In genomic region chr15:80175436-80175835, GRCh38 we compare ENCODE assay signal across 20 cellular contexts. TPM values are rescaled to one million over a fixed set of nuclear protein-coding genes. Genes with fewer than 3 reads are reported as not detected.
DNase-seq lines count a peak whose midpoint lies in the region; ATAC-seq and TF ChIP-seq lines count a peak whose summit lies in the region.
"Had no signal": no experiment of that assay in that cellular context is flagged by ENCODE, and none has a peak within 500 bp of the region (broad histone marks: within the 10 kb centered on the region; RNA-seq: fewer than 3 reads in every experiment).

No MANE protein-coding gene starts in this region.

- no peaks in the 10 kb centered on the region; the same call in 1 of the 2 replicates for H3K27me3 Mint-ChIP-seq in HFFc6 (ENCODE audit: insufficient read depth)
- H3K27me3 Mint-ChIP-seq: CD4-positive, alpha-beta T cell had no signal

- H4K8ac ChIP-seq in mesenchymal stem cell (ENCODE audit: low read length): no peak overlapping the region

- no peak overlapping the region for H3K18ac ChIP-seq in mesenchymal stem cell (ENCODE audit: low read depth in 1 of 2, low read length in 2 of 2)

- no peak overlapping the region for H3K4me3 Mint-ChIP-seq in HFFc6
- H3K4me3 Mint-ChIP-seq: CD4-positive, alpha-beta T cell had no signal

- no peak overlapping the region for H2BK5ac ChIP-seq in mesenchymal stem cell (ENCODE audit: low read depth, low read length, poor library complexity, severe bottlenecking)

- no peak overlapping the region for H4K91ac ChIP-seq in mesenchymal stem cell (ENCODE audit: low read length)

- peaks cover 5 to 17% of the 10 kb centered on the region in 2 donors for H3K36me3 ChIP-seq in ascending aorta
- peaks cover 46 to 67% of the 10 kb centered on the region in 2 experiments for H3K36me3 ChIP-seq in mesenchymal stem cell (ENCODE audit: control insufficient read depth in 1 of 2, insufficient read depth in 2 of 2, low read depth in 1 of 2, low read length in 2 of 2)
- no peaks in the 10 kb centered on the region for H3K36me3 ChIP-seq in thoracic aorta
- H3K36me3 ChIP-seq in MG63: peaks cover 64% of the 10 kb centered on the region

- H3K27ac Mint-ChIP-seq in HFFc6: peak overlapping the region; percentile 29; the same call in 1 of the 2 replicates
- H3K27ac Mint-ChIP-seq: CD4-positive, alpha-beta T cell had no signal

- no peak overlapping the region for H2BK12ac ChIP-seq in mesenchymal stem cell (ENCODE audit: low read length in 2 of 2)

- no peak overlapping the region for H3K4me2 ChIP-seq in mesenchymal stem cell (ENCODE audit: low read length, poor library complexity, severe bottlenecking)
- H3K4me2 ChIP-seq: A549; BLaER1 treated with 17β-estradiol and CSF1 and Interleukin-3, amounts not matched to agents 10 nM and 100 nM had no signal

- no peak overlapping the region for H3K23ac ChIP-seq in mesenchymal stem cell (ENCODE audit: low read length in 2 of 2)

- H2BK15ac ChIP-seq in mesenchymal stem cell (ENCODE audit: low read depth, poor library complexity, severe bottlenecking): no peak overlapping the region

- no peak overlapping the region for H3K4ac ChIP-seq in mesenchymal stem cell (ENCODE audit: low read depth in 1 of 2, low read length in 2 of 2)

- H3K4me3 ChIP-seq in ascending aorta (no peak overlapping the region), mesenchymal stem cell (ENCODE audit: insufficient read depth in 1 of 2, low read depth in 1 of 2, low read length in 2 of 2) (no peak overlapping the region), thoracic aorta (no peak overlapping the region), MG63 (no peak overlapping the region)
- H3K4me3 ChIP-seq: A549; BLaER1 treated with 17β-estradiol and CSF1 and Interleukin-3, amounts not matched to agents 10 nM and 100 nM had no signal

- peaks cover 74% of the 10 kb centered on the region for H3K4me1 Mint-ChIP-seq in HFFc6 (ENCODE audit: low read depth)

- ATAC-seq in thoracic aorta (ENCODE audit: insufficient number of reproducible peaks, low FRiP score, low read depth) (no peak), GM21723 (IDR thresholded peaks at IDR 0.05; ENCODE audit: unreplicated experiment) (no peak)
- ATAC-seq: A549 had no signal

- DNase-seq in HFFc6: no peak
- no peak for DNase-seq in ascending aorta (ENCODE audit: low spot score in 2 of 2)
- no peak for DNase-seq in mesenchymal stem cell
- DNase-seq in thoracic aorta (ENCODE audit: low spot score): no peak
- no peak for DNase-seq in NCI-H1048 (lab: John Stamatoyannopoulos, UW)
- DNase-seq in MG63: no peak
- DNase-seq: AML-193; CD4-positive, alpha-beta T cell; H7; Karpas-422; NCI-H1417; NCI-H1694; NCI-H2029 treated with DMSO at 0.1 percent for 48 hours; NCI-H446 treated with DMSO at 0.1 percent for 48 hours; NCI-H526; NCI-H82; SHP77 treated with DMSO at 0.1 percent for 48 hours had no signal

- intact Hi-C loops in ascending aorta (cut with DNase I): loop anchor here (10.0 kb wide), 2 partner anchors 309 to 519 kb away; partner anchors contain the start of gene ABHD17C

- TF ChIP-seq CTCF in HFFc6 (IDR thresholded peaks at IDR 0.05): no peak
- TF ChIP-seq CTCF in ascending aorta (IDR thresholded peaks at IDR 0.05): no peak
- no peak for TF ChIP-seq CTCF in thoracic aorta (IDR thresholded peaks at IDR 0.05)

- H3K9me3 ChIP-seq in ascending aorta: no peaks in the 10 kb centered on the region
- H3K9me3 ChIP-seq in mesenchymal stem cell (ENCODE audit: control insufficient read depth, low read length): no peaks in the 10 kb centered on the region
- H3K9me3 ChIP-seq in thoracic aorta: no peaks in the 10 kb centered on the region
- H3K9me3 ChIP-seq in MG63: peaks cover 5% of the 10 kb centered on the region
- H3K9me3 ChIP-seq: A549; BLaER1 treated with 17β-estradiol and CSF1 and Interleukin-3, amounts not matched to agents 10 nM and 100 nM had no signal

- H3K79me1 ChIP-seq in mesenchymal stem cell (replicated peaks; ENCODE audit: low read length, poor library complexity, severe bottlenecking): no peaks in the 10 kb centered on the region

- peaks cover 31 to 47% of the 10 kb centered on the region in 2 donors for H3K4me1 ChIP-seq in ascending aorta
- peaks cover 13% of the 10 kb centered on the region for H3K4me1 ChIP-seq in mesenchymal stem cell (ENCODE audit: control insufficient read depth, insufficient read depth, low read depth, low read length)
- H3K4me1 ChIP-seq in thoracic aorta (ENCODE audit: control insufficient read depth in 1 of 2, low read depth in 2 of 2): peaks cover 25 to 69% of the 10 kb centered on the region in 2 donors

- no peak overlapping the region for H2AFZ ChIP-seq in mesenchymal stem cell (ENCODE audit: low read depth, low read length)

- 95% methylated on average over 9 of the region's 9 CpGs for WGBS in mesenchymal stem cell

- H3K9ac ChIP-seq in mesenchymal stem cell (ENCODE audit: low read length): peak overlapping the region; percentile 66

- H3K36me3 Mint-ChIP-seq in HFFc6 (ENCODE audit: low read depth): peaks cover 44% of the 10 kb centered on the region

- H3K27ac ChIP-seq in ascending aorta: peak overlapping the region; percentile 91 to 93
- H3K27ac ChIP-seq in mesenchymal stem cell (ENCODE audit: low read length, poor library complexity, severe bottlenecking): no peak overlapping the region
- H3K27ac ChIP-seq in thoracic aorta: peak overlapping the region; percentile 93 to 95
- H3K27ac ChIP-seq: A549 had no signal

- no peak overlapping the region for H3K14ac ChIP-seq in mesenchymal stem cell (ENCODE audit: low read length in 2 of 2)

- H2BK120ac ChIP-seq in mesenchymal stem cell (ENCODE audit: low read depth, low read length): no peak overlapping the region

- peaks cover 25% of the 10 kb centered on the region for H3K9me3 Mint-ChIP-seq in HFFc6
- H3K9me3 Mint-ChIP-seq: CD4-positive, alpha-beta T cell had no signal

- H2AK5ac ChIP-seq in mesenchymal stem cell (ENCODE audit: low read length, severe bottlenecking): no peak overlapping the region

- H3K27me3 ChIP-seq in ascending aorta: no peaks in the 10 kb centered on the region
- no peaks in the 10 kb centered on the region for H3K27me3 ChIP-seq in mesenchymal stem cell (ENCODE audit: control insufficient read depth in 1 of 2, insufficient read depth in 1 of 2, low read length in 2 of 2)
- no peaks in the 10 kb centered on the region for H3K27me3 ChIP-seq in thoracic aorta (replicated peaks; ENCODE audit: insufficient read depth)
- H3K27me3 ChIP-seq in MG63: no peaks in the 10 kb centered on the region
- H3K27me3 ChIP-seq: BLaER1 treated with 17β-estradiol and CSF1 and Interleukin-3, amounts not matched to agents 10 nM and 100 nM had no signal

RNA-seq across cellular contexts. Expression of gene FAH, which starts 22.6 kb away (rescaled TPM):
- total RNA-seq in HFFc6 (2021; fragmentation: NEBNext Ultra II Directional; extraction: Animal tissue kit (Norgen Biotek cat#: 25700)): 10 to 100 TPM; 51.1 to 75.4 (median 61.1) TPM
- 23.4 TPM for total RNA-seq in ascending aorta
- polyA plus RNA-seq in mesenchymal stem cell (2013, experiment 1 of 2): 41.7 TPM
- 41.9 TPM for polyA plus RNA-seq in mesenchymal stem cell (2013, experiment 2 of 2)
- total RNA-seq in thoracic aorta: 10 to 100 TPM; 16.1 to 21.9 TPM
- total RNA-seq in MG63 (2014; rRNA removed; shearing (Covaris generic); ENCODE audit: low replicate concordance): 44.8 and 93.3 TPM in 2 replicates
